8 cellular contexts compared by ENCODE assay signal in the genomic region with DNA sequence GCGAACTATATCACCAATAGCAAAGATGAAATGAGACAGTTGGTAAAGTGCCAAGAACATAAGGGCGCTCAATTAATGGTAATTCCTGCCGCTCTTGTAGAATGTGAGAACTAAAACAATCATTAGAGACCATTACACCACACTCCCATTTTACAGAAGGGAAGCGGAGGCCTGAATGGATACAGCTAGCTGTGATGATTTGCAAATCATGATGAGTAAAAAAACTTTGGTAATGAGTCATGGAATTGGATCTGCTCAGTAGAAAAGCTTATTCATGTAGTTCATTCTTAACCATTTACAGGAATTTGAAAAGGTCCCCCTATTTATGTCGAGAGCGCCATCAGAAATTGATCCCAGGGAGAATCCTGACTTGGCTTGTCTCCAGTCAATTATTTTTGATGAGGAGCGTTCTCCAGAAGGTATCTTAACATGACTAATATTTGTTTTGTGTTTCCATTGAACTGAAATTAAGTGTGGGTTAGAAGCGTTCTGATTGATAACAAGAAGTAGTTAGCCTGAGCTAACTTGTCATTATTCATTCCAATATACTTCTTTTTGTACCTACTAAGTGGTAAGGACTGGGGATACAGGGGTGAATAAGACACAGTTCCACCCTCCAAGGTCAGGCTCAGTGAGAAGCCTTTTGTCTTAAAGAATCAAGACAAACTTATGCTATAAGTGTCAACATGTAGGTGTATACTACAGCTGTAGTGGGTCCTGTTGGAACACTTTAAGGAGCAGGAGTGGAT. TPM values are rescaled to one million over a fixed set of nuclear protein-coding genes. Genes with fewer than 3 reads are reported as not detected.
DNase-seq lines count a peak whose midpoint lies in the region; ATAC-seq and TF ChIP-seq lines count a peak whose summit lies in the region.

No MANE protein-coding gene starts in this region.

- TF ChIP-seq CTCF in heart right ventricle (IDR thresholded peaks at IDR 0.05) (no peak), retinal pigment epithelial cell (conservative IDR thresholded peaks at IDR 0.05; ENCODE audit: low read depth, low read length) (no peak)

- ATAC-seq in heart right ventricle: no peak
- ATAC-seq in Right ventricle myocardium inferior: no peak
- no peak for ATAC-seq in GM19455 (IDR thresholded peaks at IDR 0.05; ENCODE audit: unreplicated experiment)
- ATAC-seq in HG03439 (IDR thresholded peaks at IDR 0.05; ENCODE audit: unreplicated experiment): no peak

- H3K27me3 ChIP-seq in heart right ventricle: no peaks in the 10 kb centered on the region

- H3K4me3 ChIP-seq in heart right ventricle (peak overlapping the region; percentile 65 to 99 (median 80)), retinal pigment epithelial cell (ENCODE audit: low read length) (peak overlapping the region; percentile 91)

- intact Hi-C loops in heart right ventricle (cut with DNase I): loop anchor here in 3 of 10 donors (2.0 to 10.0 kb wide), 5 partner anchors 44 to 662 kb away; a partner anchor contains a TSS
- intact Hi-C loops in Right ventricle myocardium inferior (cut with DNase I): loop anchor here (5.0 kb wide), 2 partner anchors 46 to 169 kb away; a partner anchor contains a TSS

- H3K36me3 ChIP-seq in heart right ventricle: peaks cover 0 to 44% (median 12%) of the 10 kb centered on the region in 9 donors

- peaks cover 0 to 20% (median 13%) of the 10 kb centered on the region in 9 donors for H3K4me1 ChIP-seq in heart right ventricle

- WGBS in heart right ventricle, 2 donors: 44 to 49% methylated on average over 8 of the region's 8 CpGs

- no peaks in the 10 kb centered on the region for H3K9me3 ChIP-seq in heart right ventricle

- DNase-seq in heart right ventricle (no peak), Right ventricle myocardium inferior (ENCODE audit: missing footprints) (no peak), SW480 (ENCODE audit: low spot score) (peak; percentile 6), fibroblast of peridontal ligament (ENCODE audit: extremely low read depth) (peak; percentile 70), retinal pigment epithelial cell (ENCODE audit: low read depth) (no peak), COLO668 (lab: John Stamatoyannopoulos, UW; ENCODE audit: unreplicated experiment) (no peak)

- H3K27ac ChIP-seq in heart right ventricle: peak overlapping the region in 9 of 10 donors; percentile 54 to 85 (median 78)

RNA-seq across cellular contexts. Expression of a gene that starts 0.8 kb away (rescaled TPM):
- 10 to 100 TPM; 12.0 to 17.0 (median 15.1) TPM for total RNA-seq in heart right ventricle
- 10 to 100 TPM; 13.8 to 20.9 TPM for polyA plus RNA-seq in heart right ventricle
- 12.8 TPM for total RNA-seq in Right ventricle myocardium inferior

RNA-seq across cellular contexts. Expression of a gene that starts 47.9 kb away (rescaled TPM):
- 1 to 10 TPM; 3.7 to 5.6 (median 4.2) TPM for total RNA-seq in heart right ventricle
- polyA plus RNA-seq in heart right ventricle: 1 to 10 TPM in 1 of 2 donors, under 1 TPM in 1; 0.80 to 3.8 TPM
- total RNA-seq in Right ventricle myocardium inferior: 4.2 TPM

Comparison
In these comparisons a context has a peak if more than half of its experiments do, and no peak if none do; other contexts are left out.
1. DNase-seq: peak in SW480 (single experiment) and fibroblast of peridontal ligament (single experiment); none in heart right ventricle (0 of 2), Right ventricle myocardium inferior (single experiment), retinal pigment epithelial cell (single experiment) and COLO668 (single experiment).